ENCODE assay signal across 8 cellular contexts in the genomic region with DNA sequence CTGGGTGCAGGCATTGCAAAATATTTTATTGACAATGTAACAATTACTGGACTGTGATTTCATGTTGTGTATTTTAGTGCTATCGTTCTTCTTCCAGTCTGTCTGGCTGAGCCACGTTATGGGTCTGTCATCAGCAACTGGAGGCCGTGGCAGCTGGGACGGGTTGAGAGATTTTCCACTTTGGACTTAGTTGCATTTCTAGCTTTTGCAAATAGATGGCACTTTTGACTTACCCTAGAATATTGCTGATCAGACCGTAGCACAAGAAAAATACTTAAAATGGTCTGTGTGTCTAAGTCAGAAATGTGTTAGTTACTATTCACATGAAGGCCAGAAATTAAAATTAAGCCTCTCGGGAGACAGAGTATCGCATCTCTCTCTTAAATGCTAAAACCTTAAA.
DNase-seq lines count a peak whose midpoint lies in the region; TF ChIP-seq lines count a peak whose summit lies in the region.

No MANE protein-coding gene starts in this region.

- in situ Hi-C loops in GM13976 (cut with MboI; ENCODE audit: low sequenced_read_pairs, unreplicated experiment): no loop called here

- no peaks in the 10 kb centered on the region for H3K9me3 ChIP-seq in effector memory CD4-positive, alpha-beta T cell (ENCODE audit: control insufficient read depth, low read length)

- no peaks in the 10 kb centered on the region for H3K36me3 ChIP-seq in effector memory CD4-positive, alpha-beta T cell (ENCODE audit: control insufficient read depth, insufficient read depth, low read length)

- DNase-seq in NCI-H2171 treated with DMSO at 0.1 percent for 48 hours (lab: John Stamatoyannopoulos, UW) (peak; percentile 27), NCI-H2171 (lab: John Stamatoyannopoulos, UW) (no peak), NCI-H2227 (lab: John Stamatoyannopoulos, UW; ENCODE audit: unreplicated experiment) (peak; percentile 41), epithelial cell of proximal tubule (ENCODE audit: low read depth) (peak; percentile 6), renal cortical epithelial cell (ENCODE audit: low read depth) (peak; percentile 2), AML-193 (lab: John Stamatoyannopoulos, UW) (no peak), GM13976 (ENCODE audit: low spot score) (no peak)
- DNase-seq in effector memory CD4-positive, alpha-beta T cell: no peak

- peaks cover 13% of the 10 kb centered on the region for H3K27me3 ChIP-seq in effector memory CD4-positive, alpha-beta T cell (replicated peaks; ENCODE audit: control insufficient read depth, insufficient read depth, low read length, poor library complexity, severe bottlenecking)

- H3K27ac ChIP-seq in effector memory CD4-positive, alpha-beta T cell (ENCODE audit: insufficient read depth, low read length, poor library complexity, severe bottlenecking): no peak overlapping the region

- no peaks in the 10 kb centered on the region for H3K4me1 ChIP-seq in effector memory CD4-positive, alpha-beta T cell (ENCODE audit: control insufficient read depth, insufficient read depth, low read length, poor library complexity, severe bottlenecking)

- TF ChIP-seq CTCF in epithelial cell of proximal tubule (conservative IDR thresholded peaks at IDR 0.05; ENCODE audit: low read depth, low read length) (peak; percentile 52), GM13976 (IDR thresholded peaks at IDR 0.05; ENCODE audit: borderline replicate concordance, control extremely low read depth, extremely low read depth, insufficient read depth, missing control alignments) (no peak)

- no peak overlapping the region for H3K4me3 ChIP-seq in epithelial cell of proximal tubule (ENCODE audit: low read depth, low read length)
- no peak overlapping the region for H3K4me3 ChIP-seq in effector memory CD4-positive, alpha-beta T cell (ENCODE audit: insufficient read depth, low read depth, low read length, poor library complexity, severe bottlenecking)

Comparison
In these comparisons a context has a peak if more than half of its experiments do, and no peak if none do; other contexts are left out.
1. DNase-seq: peak in NCI-H2171 treated with DMSO at 0.1 percent for 48 hours (single experiment), NCI-H2227 (single experiment), epithelial cell of proximal tubule (single experiment) and renal cortical epithelial cell (single experiment); none in NCI-H2171 (single experiment), effector memory CD4-positive, alpha-beta T cell (0 of 3), AML-193 (0 of 2) and GM13976 (single experiment).